In the genomic region with DNA sequence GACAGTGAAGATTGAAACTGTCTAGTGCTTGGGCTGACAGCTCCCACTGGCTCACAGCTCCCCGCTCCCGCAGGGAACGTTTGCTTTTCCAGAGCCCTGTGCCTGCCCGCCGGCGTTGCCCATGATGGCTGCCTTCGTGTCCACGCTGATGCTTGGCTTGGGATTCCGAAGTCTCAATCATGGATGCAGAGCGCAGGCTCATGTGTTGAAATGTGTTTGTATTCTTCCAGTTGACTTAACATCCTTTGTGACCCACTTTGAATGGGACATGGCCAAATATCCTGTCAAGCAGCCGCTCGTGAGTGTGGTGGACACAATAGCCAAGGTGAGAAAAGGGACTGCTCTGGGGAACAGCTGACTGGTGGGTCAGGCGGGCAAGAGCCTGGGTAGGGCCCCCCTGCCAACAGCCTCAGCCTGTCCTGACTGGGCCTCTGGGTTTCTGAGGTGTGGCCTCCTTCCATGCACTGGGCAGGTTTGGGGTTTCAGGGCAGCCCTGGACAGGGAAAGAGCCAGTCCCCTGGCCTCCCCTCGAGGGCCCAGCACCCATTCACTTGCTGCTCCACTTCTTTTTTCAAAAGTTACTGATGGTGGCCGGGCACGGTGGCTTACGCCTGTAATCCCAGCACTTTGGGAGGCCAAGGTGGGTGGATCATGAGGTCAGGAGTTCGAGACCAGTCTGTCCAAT, we compare ENCODE assay signal across 23 cellular contexts. TPM values are rescaled to one million over a fixed set of nuclear protein-coding genes. Genes with fewer than 3 reads are reported as not detected.
"Had no signal": no experiment of that assay in that cellular context is flagged by ENCODE, and none has a peak within 500 bp of the region (broad histone marks: within the 10 kb centered on the region; RNA-seq: fewer than 3 reads in every experiment).

No MANE protein-coding gene starts in this region.

- H3K27me3 ChIP-seq: ascending aorta, brain microvascular endothelial cell, gastrocnemius medialis, right lobe of liver had no signal

- H3K4me3 ChIP-seq: ascending aorta, gastrocnemius medialis, left ventricle myocardium inferior, right lobe of liver, skin epidermis, thoracic aorta had no signal

- H3K4me1 ChIP-seq: ascending aorta, gastrocnemius medialis, right lobe of liver had no signal

- DNase-seq: activated CD4-positive, alpha-beta T cell treated with anti-CD3 and anti-CD28 coated beads for 36 hours; activated CD4-positive, CD25-positive, alpha-beta regulatory T cell; activated CD8-positive, alpha-beta memory T cell treated with anti-CD3 and anti-CD28 coated beads, Interleukin-2, amount 10 ng/mL, durations not matched to agents 7 days and 5 days; activated CD8-positive, alpha-beta T cell treated with anti-CD3 and anti-CD28 coated beads, Interleukin-2, amount 10 ng/mL, durations not matched to agents 7 days and 5 days; activated naive CD4-positive, alpha-beta T cell treated with anti-CD3 and anti-CD28 coated beads for 36 hours; activated naive CD8-positive, alpha-beta T cell treated with anti-CD3 and anti-CD28 coated beads for 36 hours; activated T-cell treated with anti-CD3 and anti-CD28 coated beads, Interleukin-2, amount 50 U/mL, for 48 hours; brain microvascular endothelial cell; dermis blood vessel endothelial cell; effector CD4-positive, alpha-beta T cell; gastrocnemius medialis; glutamatergic neuron; left ventricle myocardium inferior; nucleus accumbens; stimulated activated CD4-positive, alpha-beta T cell treated with anti-CD3 and anti-CD28 coated beads, Interleukin-4, amount 100 ng/mL, for 24 hours; trophoblast cell had no signal

- H3K9me3 ChIP-seq: ascending aorta, gastrocnemius medialis, left ventricle myocardium inferior, right lobe of liver, thoracic aorta had no signal

- H3K36me3 ChIP-seq: ascending aorta, brain microvascular endothelial cell, gastrocnemius medialis, left ventricle myocardium inferior, right lobe of liver, thoracic aorta had no signal

- H3K27ac ChIP-seq: ascending aorta, brain microvascular endothelial cell, epithelial cell of prostate, gastrocnemius medialis, left ventricle myocardium inferior, right lobe of liver, skin epidermis, thoracic aorta had no signal

RNA-seq across cellular contexts. Expression of a gene that starts 42.8 kb away (rescaled TPM):
- total RNA-seq: activated CD4-positive, alpha-beta T cell treated with anti-CD3 and anti-CD28 coated beads for 36 hours; activated CD8-positive, alpha-beta memory T cell treated with anti-CD3 and anti-CD28 coated beads, Interleukin-2, amount 10 ng/mL, durations not matched to agents 7 days and 5 days; activated CD8-positive, alpha-beta T cell treated with anti-CD3 and anti-CD28 coated beads, Interleukin-2, amount 10 ng/mL, durations not matched to agents 7 days and 5 days; activated naive CD4-positive, alpha-beta T cell treated with anti-CD3 and anti-CD28 coated beads for 36 hours; activated naive CD8-positive, alpha-beta T cell treated with anti-CD3 and anti-CD28 coated beads for 36 hours; activated T-helper 2 cell treated with anti-CD3 and anti-CD28 coated beads, Interferon-gamma antibody, Interleukin-2, Interleukin-4, amounts not matched to agents 10 μg/mL and 5 μg/mL and 100 μg/mL, durations not matched to agents 14 hours and 24 hours and 36 hours; gastrocnemius medialis; T-helper 1 cell treated with Interleukin-12 subunit alpha and Interleukin-12 subunit beta and Interleukin-4 antibody, amounts not matched to agents 30 ng/mL and 1 ng/mL, for 36 hours had no signal
